1 cellular context compared by ENCODE assay signal in the genomic region with DNA sequence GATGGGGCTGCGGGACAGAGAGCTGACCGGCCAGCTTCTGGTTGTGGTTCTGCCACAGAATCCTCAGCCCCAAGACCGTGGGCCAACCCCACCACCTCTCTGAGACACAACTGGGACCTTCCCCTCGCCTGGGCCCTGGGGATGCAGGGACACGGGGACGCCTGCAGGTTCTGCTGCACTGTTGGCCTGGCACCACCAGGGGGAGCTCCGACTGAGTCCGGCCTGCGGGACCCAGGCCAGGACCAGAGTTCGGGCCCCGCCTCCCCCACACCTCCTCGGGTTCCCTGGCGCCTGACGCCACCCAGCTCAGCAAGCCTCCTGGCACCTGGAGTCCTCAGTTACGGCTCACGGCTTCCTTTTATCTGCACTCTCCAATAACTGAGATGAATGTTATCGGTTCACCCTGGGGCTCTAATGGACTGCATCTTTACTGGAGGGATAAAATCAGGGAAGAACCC.
TF ChIP-seq lines count a peak whose summit lies in the region.

No MANE protein-coding gene starts in this region.

TF ChIP-seq in HepG2, 621 proteins besides CTCF, POLR2A, EP300 and RAD21 (continues in another document):
- TF ChIP-seq DPF2 (CRISPR knock-in tag; IDR thresholded peaks at IDR 0.05; ENCODE audit: borderline replicate concordance, low read depth) = no peak
- TF ChIP-seq, protein P1, sequence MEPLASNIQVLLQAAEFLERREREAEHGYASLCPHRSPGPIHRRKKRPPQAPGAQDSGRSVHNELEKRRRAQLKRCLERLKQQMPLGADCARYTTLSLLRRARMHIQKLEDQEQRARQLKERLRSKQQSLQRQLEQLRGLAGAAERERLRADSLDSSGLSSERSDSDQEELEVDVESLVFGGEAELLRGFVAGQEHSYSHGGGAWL (CRISPR knock-in tag; IDR thresholded peaks at IDR 0.05) = 0 out of 2 replicates have a peak, but pooled peaks have one; percentile 42
- no peak for TF ChIP-seq SNAPC4 (CRISPR knock-in tag; IDR thresholded peaks at IDR 0.05)
- no peak for TF ChIP-seq ZEB1 (IDR thresholded peaks at IDR 0.05; ENCODE audit: insufficient replicate concordance, low read depth)
- peak; percentile 84 for TF ChIP-seq ZSCAN25 (CRISPR knock-in tag; IDR thresholded peaks at IDR 0.05)
- peak; percentile 88 for TF ChIP-seq KDM2A (CRISPR knock-in tag; IDR thresholded peaks at IDR 0.05; ENCODE audit: borderline replicate concordance, low read depth)
- peak; percentile 79 for TF ChIP-seq SALL1 (CRISPR knock-in tag; IDR thresholded peaks at IDR 0.05)
- no peak for TF ChIP-seq SETDB1 (CRISPR knock-in tag; IDR thresholded peaks at IDR 0.05; ENCODE audit: borderline replicate concordance)
- 0 out of 2 replicates have a peak, but pooled peaks have one; percentile 27 for TF ChIP-seq NCOA2 (CRISPR knock-in tag; IDR thresholded peaks at IDR 0.05)
- TF ChIP-seq MIER3 (CRISPR knock-in tag; IDR thresholded peaks at IDR 0.05; ENCODE audit: borderline replicate concordance) = peak; percentile 71; the same call in 1 of the 2 replicates
- TF ChIP-seq ZNF441 (CRISPR knock-in tag; IDR thresholded peaks at IDR 0.05; ENCODE audit: borderline replicate concordance) = peak; percentile 51; the same call in 1 of the 2 replicates
- 0 out of 2 replicates have a peak, but pooled peaks have one; percentile 28 for TF ChIP-seq MIER2 (CRISPR knock-in tag; IDR thresholded peaks at IDR 0.05)
- TF ChIP-seq SMARCC2 (IDR thresholded peaks at IDR 0.05) = no peak
- TF ChIP-seq ZBTB33 (CRISPR knock-in tag; IDR thresholded peaks at IDR 0.05) = peak; percentile 62
- TF ChIP-seq ZNF512 (CRISPR knock-in tag; IDR thresholded peaks at IDR 0.05) = no peak
- peak; percentile 64; the same call in 1 of the 2 replicates for TF ChIP-seq KMT2A (CRISPR knock-in tag; IDR thresholded peaks at IDR 0.05)
- 0 out of 2 replicates have a peak, but pooled peaks have one; percentile 75 for TF ChIP-seq PCBP1 (IDR thresholded peaks at IDR 0.05; ENCODE audit: borderline replicate concordance, low read depth, low read length)
- no peak for TF ChIP-seq ZNF569 (CRISPR knock-in tag; IDR thresholded peaks at IDR 0.05; ENCODE audit: borderline replicate concordance)
- TF ChIP-seq ZKSCAN5 (CRISPR knock-in tag; IDR thresholded peaks at IDR 0.05) = no peak
- peak; percentile 78; the same call in 1 of the 2 replicates for TF ChIP-seq KAT7 (CRISPR knock-in tag; IDR thresholded peaks at IDR 0.05; ENCODE audit: borderline replicate concordance)
- no peak for TF ChIP-seq ZBTB7B (CRISPR knock-in tag; IDR thresholded peaks at IDR 0.05)
- TF ChIP-seq NBN (conservative IDR thresholded peaks at IDR 0.05) = no peak
- no peak for TF ChIP-seq ZNF224 (CRISPR knock-in tag; IDR thresholded peaks at IDR 0.05)
- peak; percentile 77; the same call in 1 of the 2 replicates for TF ChIP-seq TSC22D2 (CRISPR knock-in tag; IDR thresholded peaks at IDR 0.05; ENCODE audit: borderline replicate concordance)
- no peak for TF ChIP-seq SATB2 (CRISPR knock-in tag; IDR thresholded peaks at IDR 0.05)
- TF ChIP-seq, protein P2, sequence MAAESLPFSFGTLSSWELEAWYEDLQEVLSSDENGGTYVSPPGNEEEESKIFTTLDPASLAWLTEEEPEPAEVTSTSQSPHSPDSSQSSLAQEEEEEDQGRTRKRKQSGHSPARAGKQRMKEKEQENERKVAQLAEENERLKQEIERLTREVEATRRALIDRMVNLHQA (CRISPR knock-in tag; IDR thresholded peaks at IDR 0.05) = no peak
- TF ChIP-seq, protein P3, sequence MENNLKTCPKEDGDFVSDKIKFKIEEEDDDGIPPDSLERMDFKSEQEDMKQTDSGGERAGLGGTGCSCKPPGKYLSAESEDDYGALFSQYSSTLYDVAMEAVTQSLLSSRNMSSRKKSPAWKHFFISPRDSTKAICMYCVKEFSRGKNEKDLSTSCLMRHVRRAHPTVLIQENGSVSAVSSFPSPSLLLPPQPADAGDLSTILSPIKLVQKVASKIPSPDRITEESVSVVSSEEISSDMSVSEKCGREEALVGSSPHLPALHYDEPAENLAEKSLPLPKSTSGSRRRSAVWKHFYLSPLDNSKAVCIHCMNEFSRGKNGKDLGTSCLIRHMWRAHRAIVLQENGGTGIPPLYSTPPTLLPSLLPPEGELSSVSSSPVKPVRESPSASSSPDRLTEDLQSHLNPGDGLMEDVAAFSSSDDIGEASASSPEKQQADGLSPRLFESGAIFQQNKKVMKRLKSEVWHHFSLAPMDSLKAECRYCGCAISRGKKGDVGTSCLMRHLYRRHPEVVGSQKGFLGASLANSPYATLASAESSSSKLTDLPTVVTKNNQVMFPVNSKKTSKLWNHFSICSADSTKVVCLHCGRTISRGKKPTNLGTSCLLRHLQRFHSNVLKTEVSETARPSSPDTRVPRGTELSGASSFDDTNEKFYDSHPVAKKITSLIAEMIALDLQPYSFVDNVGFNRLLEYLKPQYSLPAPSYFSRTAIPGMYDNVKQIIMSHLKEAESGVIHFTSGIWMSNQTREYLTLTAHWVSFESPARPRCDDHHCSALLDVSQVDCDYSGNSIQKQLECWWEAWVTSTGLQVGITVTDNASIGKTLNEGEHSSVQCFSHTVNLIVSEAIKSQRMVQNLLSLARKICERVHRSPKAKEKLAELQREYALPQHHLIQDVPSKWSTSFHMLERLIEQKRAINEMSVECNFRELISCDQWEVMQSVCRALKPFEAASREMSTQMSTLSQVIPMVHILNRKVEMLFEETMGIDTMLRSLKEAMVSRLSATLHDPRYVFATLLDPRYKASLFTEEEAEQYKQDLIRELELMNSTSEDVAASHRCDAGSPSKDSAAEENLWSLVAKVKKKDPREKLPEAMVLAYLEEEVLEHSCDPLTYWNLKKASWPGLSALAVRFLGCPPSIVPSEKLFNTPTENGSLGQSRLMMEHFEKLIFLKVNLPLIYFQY (CRISPR knock-in tag; IDR thresholded peaks at IDR 0.05; ENCODE audit: borderline replicate concordance) = peak; percentile 81; the same call in 1 of the 2 replicates
- 0 out of 2 replicates have a peak, but pooled peaks have one; percentile 21 for TF ChIP-seq GATAD1 (CRISPR knock-in tag; IDR thresholded peaks at IDR 0.05)
- TF ChIP-seq ZNF343 (CRISPR knock-in tag; IDR thresholded peaks at IDR 0.05) = no peak
- no peak for TF ChIP-seq NFRKB (IDR thresholded peaks at IDR 0.05)
- TF ChIP-seq, protein P4, sequence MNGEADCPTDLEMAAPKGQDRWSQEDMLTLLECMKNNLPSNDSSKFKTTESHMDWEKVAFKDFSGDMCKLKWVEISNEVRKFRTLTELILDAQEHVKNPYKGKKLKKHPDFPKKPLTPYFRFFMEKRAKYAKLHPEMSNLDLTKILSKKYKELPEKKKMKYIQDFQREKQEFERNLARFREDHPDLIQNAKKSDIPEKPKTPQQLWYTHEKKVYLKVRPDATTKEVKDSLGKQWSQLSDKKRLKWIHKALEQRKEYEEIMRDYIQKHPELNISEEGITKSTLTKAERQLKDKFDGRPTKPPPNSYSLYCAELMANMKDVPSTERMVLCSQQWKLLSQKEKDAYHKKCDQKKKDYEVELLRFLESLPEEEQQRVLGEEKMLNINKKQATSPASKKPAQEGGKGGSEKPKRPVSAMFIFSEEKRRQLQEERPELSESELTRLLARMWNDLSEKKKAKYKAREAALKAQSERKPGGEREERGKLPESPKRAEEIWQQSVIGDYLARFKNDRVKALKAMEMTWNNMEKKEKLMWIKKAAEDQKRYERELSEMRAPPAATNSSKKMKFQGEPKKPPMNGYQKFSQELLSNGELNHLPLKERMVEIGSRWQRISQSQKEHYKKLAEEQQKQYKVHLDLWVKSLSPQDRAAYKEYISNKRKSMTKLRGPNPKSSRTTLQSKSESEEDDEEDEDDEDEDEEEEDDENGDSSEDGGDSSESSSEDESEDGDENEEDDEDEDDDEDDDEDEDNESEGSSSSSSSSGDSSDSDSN (CRISPR knock-in tag; IDR thresholded peaks at IDR 0.05) = peak; percentile 49
- TF ChIP-seq ZMYM4 (CRISPR knock-in tag; IDR thresholded peaks at IDR 0.05) = peak; percentile 63
- TF ChIP-seq NR2C2 (CRISPR knock-in tag; IDR thresholded peaks at IDR 0.05; ENCODE audit: borderline replicate concordance) = no peak
- TF ChIP-seq FOXC1 (CRISPR knock-in tag; IDR thresholded peaks at IDR 0.05; ENCODE audit: borderline replicate concordance) = peak; percentile 67; the same call in 1 of the 2 replicates
- 0 out of 2 replicates have a peak, but pooled peaks have one; percentile 50 for TF ChIP-seq CBFB (CRISPR knock-in tag; IDR thresholded peaks at IDR 0.05)
- TF ChIP-seq ZNF883 (CRISPR knock-in tag; IDR thresholded peaks at IDR 0.05; ENCODE audit: not compliant biosample characterization) = peak; percentile 80
- peak; percentile 60; the same call in 1 of the 2 replicates for TF ChIP-seq ELF3 (CRISPR knock-in tag; IDR thresholded peaks at IDR 0.05)
- TF ChIP-seq ZNF619 (CRISPR knock-in tag; IDR thresholded peaks at IDR 0.05) = peak; percentile 81; the same call in 1 of the 2 replicates
- TF ChIP-seq KAT8 (CRISPR knock-in tag; IDR thresholded peaks at IDR 0.05) = peak; percentile 59; the same call in 1 of the 2 replicates
- no peak for TF ChIP-seq ATRX (CRISPR knock-in tag; IDR thresholded peaks at IDR 0.05; ENCODE audit: borderline replicate concordance)
- TF ChIP-seq RCOR2 (CRISPR knock-in tag; IDR thresholded peaks at IDR 0.05) = no peak
- TF ChIP-seq TRIM22 (IDR thresholded peaks at IDR 0.05) = no peak
- no peak for TF ChIP-seq NFE2L1 (CRISPR knock-in tag; IDR thresholded peaks at IDR 0.05; ENCODE audit: borderline replicate concordance)
- peak; percentile 85 for TF ChIP-seq BORCS8-MEF2B (CRISPR knock-in tag; IDR thresholded peaks at IDR 0.05)
- peak; percentile 50; the same call in 1 of the 2 replicates for TF ChIP-seq CHD2 (IDR thresholded peaks at IDR 0.05; ENCODE audit: low read depth, low read length)
- 0 out of 2 replicates have a peak, but pooled peaks have one; percentile 23 for TF ChIP-seq MIXL1 (CRISPR knock-in tag; IDR thresholded peaks at IDR 0.05)
- TF ChIP-seq WIZ (CRISPR knock-in tag; IDR thresholded peaks at IDR 0.05) = 0 out of 2 replicates have a peak, but pooled peaks have one; percentile 47
- TF ChIP-seq TP53 (CRISPR knock-in tag; conservative IDR thresholded peaks at IDR 0.05) = no peak
- no peak for TF ChIP-seq ZBTB8A (CRISPR knock-in tag; IDR thresholded peaks at IDR 0.05; ENCODE audit: borderline replicate concordance, low read depth)
